Comparison of ENCODE assay signal across 1 cellular context in the genomic region with DNA sequence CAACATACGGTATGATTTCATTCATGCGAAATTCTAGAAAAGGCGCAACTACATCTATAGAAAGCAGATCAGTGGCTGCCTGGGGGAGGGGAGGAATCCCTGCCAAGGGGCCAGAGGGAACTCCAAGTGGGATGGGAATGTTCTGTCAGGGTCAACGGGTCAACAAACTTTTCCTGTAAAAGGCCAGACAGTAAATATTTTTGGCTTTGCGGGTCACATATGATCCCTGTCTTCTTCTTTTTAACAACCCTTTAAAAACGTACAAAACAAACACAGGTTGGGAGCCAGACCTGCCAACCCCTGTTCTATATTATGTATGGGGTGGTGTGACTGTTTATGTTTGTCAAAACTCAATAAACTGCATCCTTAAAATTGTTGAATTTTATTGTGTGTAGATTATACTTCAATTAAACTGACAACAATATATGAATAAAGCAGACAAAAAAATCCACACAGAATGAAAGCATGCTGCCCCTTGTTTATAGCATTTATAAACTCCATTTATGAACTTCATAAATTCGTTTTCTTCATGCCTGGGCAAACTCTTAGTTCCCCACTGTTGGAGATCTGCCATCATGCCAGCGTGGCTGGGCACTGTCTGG.
TF ChIP-seq lines count a peak whose summit lies in the region.

No MANE protein-coding gene starts in this region.

TF ChIP-seq in GM23338, 12 proteins besides CTCF, POLR2A, EP300 and RAD21 (continued from another document):
- TF ChIP-seq ZNF331 (CRISPR knock-in tag; IDR thresholded peaks at IDR 0.05; ENCODE audit: low read depth) (no peak), EZH2phosphoT487 (IDR thresholded peaks at IDR 0.05; ENCODE audit: unreplicated experiment) (no peak), JUNB (IDR thresholded peaks at IDR 0.05; ENCODE audit: unreplicated experiment) (no peak), EZH2 (IDR thresholded peaks at IDR 0.05; ENCODE audit: low read depth, unreplicated experiment) (no peak), STAT1 (IDR thresholded peaks at IDR 0.05; ENCODE audit: unreplicated experiment) (no peak), POLR2AphosphoS5 (IDR thresholded peaks at IDR 0.05; ENCODE audit: low read depth) (no peak)
- TF ChIP-seq, protein P1, sequence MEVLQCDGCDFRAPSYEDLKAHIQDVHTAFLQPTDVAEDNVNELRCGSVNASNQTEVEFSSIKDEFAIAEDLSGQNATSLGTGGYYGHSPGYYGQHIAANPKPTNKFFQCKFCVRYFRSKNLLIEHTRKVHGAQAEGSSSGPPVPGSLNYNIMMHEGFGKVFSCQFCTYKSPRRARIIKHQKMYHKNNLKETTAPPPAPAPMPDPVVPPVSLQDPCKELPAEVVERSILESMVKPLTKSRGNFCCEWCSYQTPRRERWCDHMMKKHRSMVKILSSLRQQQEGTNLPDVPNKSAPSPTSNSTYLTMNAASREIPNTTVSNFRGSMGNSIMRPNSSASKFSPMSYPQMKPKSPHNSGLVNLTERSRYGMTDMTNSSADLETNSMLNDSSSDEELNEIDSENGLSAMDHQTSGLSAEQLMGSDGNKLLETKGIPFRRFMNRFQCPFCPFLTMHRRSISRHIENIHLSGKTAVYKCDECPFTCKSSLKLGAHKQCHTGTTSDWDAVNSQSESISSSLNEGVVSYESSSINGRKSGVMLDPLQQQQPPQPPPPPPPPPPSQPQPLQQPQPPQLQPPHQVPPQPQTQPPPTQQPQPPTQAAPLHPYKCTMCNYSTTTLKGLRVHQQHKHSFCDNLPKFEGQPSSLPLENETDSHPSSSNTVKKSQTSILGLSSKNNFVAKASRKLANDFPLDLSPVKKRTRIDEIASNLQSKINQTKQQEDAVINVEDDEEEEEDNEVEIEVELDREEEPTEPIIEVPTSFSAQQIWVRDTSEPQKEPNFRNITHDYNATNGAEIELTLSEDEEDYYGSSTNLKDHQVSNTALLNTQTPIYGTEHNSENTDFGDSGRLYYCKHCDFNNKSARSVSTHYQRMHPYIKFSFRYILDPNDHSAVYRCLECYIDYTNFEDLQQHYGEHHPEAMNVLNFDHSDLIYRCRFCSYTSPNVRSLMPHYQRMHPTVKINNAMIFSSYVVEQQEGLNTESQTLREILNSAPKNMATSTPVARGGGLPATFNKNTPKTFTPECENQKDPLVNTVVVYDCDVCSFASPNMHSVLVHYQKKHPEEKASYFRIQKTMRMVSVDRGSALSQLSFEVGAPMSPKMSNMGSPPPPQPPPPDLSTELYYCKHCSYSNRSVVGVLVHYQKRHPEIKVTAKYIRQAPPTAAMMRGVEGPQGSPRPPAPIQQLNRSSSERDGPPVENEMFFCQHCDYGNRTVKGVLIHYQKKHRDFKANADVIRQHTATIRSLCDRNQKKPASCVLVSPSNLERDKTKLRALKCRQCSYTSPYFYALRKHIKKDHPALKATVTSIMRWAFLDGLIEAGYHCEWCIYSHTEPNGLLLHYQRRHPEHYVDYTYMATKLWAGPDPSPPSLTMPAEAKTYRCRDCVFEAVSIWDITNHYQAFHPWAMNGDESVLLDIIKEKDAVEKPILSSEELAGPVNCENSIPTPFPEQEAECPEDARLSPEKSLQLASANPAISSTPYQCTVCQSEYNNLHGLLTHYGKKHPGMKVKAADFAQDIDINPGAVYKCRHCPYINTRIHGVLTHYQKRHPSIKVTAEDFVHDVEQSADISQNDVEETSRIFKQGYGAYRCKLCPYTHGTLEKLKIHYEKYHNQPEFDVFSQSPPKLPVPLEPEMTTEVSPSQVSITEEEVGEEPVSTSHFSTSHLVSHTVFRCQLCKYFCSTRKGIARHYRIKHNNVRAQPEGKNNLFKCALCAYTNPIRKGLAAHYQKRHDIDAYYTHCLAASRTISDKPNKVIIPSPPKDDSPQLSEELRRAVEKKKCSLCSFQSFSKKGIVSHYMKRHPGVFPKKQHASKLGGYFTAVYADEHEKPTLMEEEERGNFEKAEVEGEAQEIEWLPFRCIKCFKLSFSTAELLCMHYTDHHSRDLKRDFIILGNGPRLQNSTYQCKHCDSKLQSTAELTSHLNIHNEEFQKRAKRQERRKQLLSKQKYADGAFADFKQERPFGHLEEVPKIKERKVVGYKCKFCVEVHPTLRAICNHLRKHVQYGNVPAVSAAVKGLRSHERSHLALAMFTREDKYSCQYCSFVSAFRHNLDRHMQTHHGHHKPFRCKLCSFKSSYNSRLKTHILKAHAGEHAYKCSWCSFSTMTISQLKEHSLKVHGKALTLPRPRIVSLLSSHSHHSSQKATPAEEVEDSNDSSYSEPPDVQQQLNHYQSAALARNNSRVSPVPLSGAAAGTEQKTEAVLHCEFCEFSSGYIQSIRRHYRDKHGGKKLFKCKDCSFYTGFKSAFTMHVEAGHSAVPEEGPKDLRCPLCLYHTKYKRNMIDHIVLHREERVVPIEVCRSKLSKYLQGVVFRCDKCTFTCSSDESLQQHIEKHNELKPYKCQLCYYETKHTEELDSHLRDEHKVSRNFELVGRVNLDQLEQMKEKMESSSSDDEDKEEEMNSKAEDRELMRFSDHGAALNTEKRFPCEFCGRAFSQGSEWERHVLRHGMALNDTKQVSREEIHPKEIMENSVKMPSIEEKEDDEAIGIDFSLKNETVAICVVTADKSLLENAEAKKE (CRISPR knock-in tag; IDR thresholded peaks at IDR 0.05): no peak
TF ChIP-seq in GM23338: peak in this region for 0.
